23 cellular contexts compared by ENCODE assay signal in genomic region chr2:102315850-102316370, GRCh38. TPM values are rescaled to one million over a fixed set of nuclear protein-coding genes. Genes with fewer than 3 reads are reported as not detected.
DNase-seq lines count a peak whose midpoint lies in the region; ATAC-seq, FAIRE-seq and TF ChIP-seq lines count a peak whose summit lies in the region.
"Had no signal": no experiment of that assay in that cellular context is flagged by ENCODE, and none has a peak within 500 bp of the region (broad histone marks: within the 10 kb centered on the region; RNA-seq: fewer than 3 reads in every experiment).

No MANE protein-coding gene starts in this region.

- H3K4me3 ChIP-seq in K562 (no peak overlapping the region), neutrophil (ENCODE audit: low read depth in 1 of 2, low read length in 1 of 2) (peak overlapping the region in 1 of 2 experiments; percentile 31)
- H3K4me3 ChIP-seq: A549, GM23338 had no signal

- H3K36me3 ChIP-seq in K562 (ENCODE audit: control insufficient read depth, insufficient read depth, low read length): no peaks in the 10 kb centered on the region
- H3K36me3 ChIP-seq in neutrophil: no peaks in the 10 kb centered on the region

- H3K9me3 ChIP-seq in K562 (replicated peaks; ENCODE audit: control insufficient read depth, insufficient read depth, low read depth, low read length): no peaks in the 10 kb centered on the region
- H3K9me3 ChIP-seq in neutrophil: no peaks in the 10 kb centered on the region
- H3K9me3 ChIP-seq: A549, Caco-2 had no signal

- H3K27me3 ChIP-seq in K562 (ENCODE audit: control insufficient read depth in 2 of 2, insufficient read depth in 2 of 2, low read length in 2 of 2) (peaks cover 0 to 8% of the 10 kb centered on the region in 2 experiments; a peak in 1 of 5 replicates), neutrophil (no peaks in the 10 kb centered on the region)

- no peaks in the 10 kb centered on the region for H3K79me2 ChIP-seq in K562 (ENCODE audit: control insufficient read depth, insufficient read depth, low read length)

- in situ Hi-C loops in K562 (cut with MboI): no loop called here

- intact Hi-C loops in K562 (cut with micrococcal nuclease): no loop called here
- intact Hi-C loops in sciatic nerve (cut with DNase I): no loop called here

- no peak overlapping the region for H3K27ac ChIP-seq in K562 (ENCODE audit: extremely low read depth, low read depth, low read length)
- H3K27ac ChIP-seq in epithelial cell of prostate: peak overlapping the region; percentile 13
- peak overlapping the region; percentile 61 for H3K27ac ChIP-seq in neutrophil
- H3K27ac ChIP-seq: 22Rv1, A549, C4-2B had no signal

- no peak for FAIRE-seq in K562 (lab: Jason Lieb, UNC)
- FAIRE-seq: A549, D721Med, G401.6, GM12891, GM19239, H54, HepG2 had no signal

- CTCF ChIA-PET in K562 (lab: Yijun Ruan, JAX; ENCODE audit: low intra/inter-chr PET ratio): no interaction called here

- ATAC-seq in K562 (no peak), sciatic nerve (no peak)
- ATAC-seq: A549, GM23338, HepG2 had no signal

- DNase-seq in activated naive CD4-positive, alpha-beta T cell treated with anti-CD3 and anti-CD28 coated beads, Interleukin-2, amount 50 U/mL, for 16 hours: no peak
- DNase-seq in K562 (ENCODE audit: extremely low read depth in 1 of 4, low spot score in 3 of 4) (no peak), epithelial cell of prostate (ENCODE audit: low read depth, low spot score) (no peak), GM20000 (ENCODE audit: low spot score) (no peak), sciatic nerve (ENCODE audit: low spot score) (no peak), kidney glomerular epithelial cell (lab: John Stamatoyannopoulos, UW) (no peak)
- DNase-seq: AML-193; Caco-2; CD4-positive, alpha-beta T cell; HCEC 1CT had no signal

- H2AFZ ChIP-seq in K562 (ENCODE audit: low read depth, low read length): no peak overlapping the region
- H2AFZ ChIP-seq: GM23338 had no signal

- H3K9ac ChIP-seq in K562 (ENCODE audit: insufficient read depth in 1 of 2, low read depth in 2 of 2, low read length in 2 of 2): no peak overlapping the region

- POLR2A ChIA-PET in K562 (lab: Yijun Ruan, JAX): no interaction called here

- H4K20me1 ChIP-seq in K562 (replicated peaks; ENCODE audit: control insufficient read depth, insufficient read depth, low read length): no peaks in the 10 kb centered on the region

- no peak overlapping the region for H3K4me3 Mint-ChIP-seq in activated naive CD4-positive, alpha-beta T cell treated with anti-CD3 and anti-CD28 coated beads, Interleukin-2, amount 50 U/mL, for 24 hours
- H3K4me3 Mint-ChIP-seq: CD4-positive, alpha-beta T cell; GM23338 had no signal

- no TSS peak for BruUV-seq in K562 (replicated peaks; lab: Mats Ljungman, UMichigan)

- H3K4me1 ChIP-seq in K562 (replicated peaks in 1 of 2; ENCODE audit: control insufficient read depth in 2 of 2, insufficient read depth in 2 of 2, low read length in 2 of 2) (peaks cover 0 to 6% of the 10 kb centered on the region in 2 experiments; a peak in 3 of 5 replicates), neutrophil (ENCODE audit: control insufficient read depth in 1 of 2, insufficient read depth in 1 of 2, low read depth in 1 of 2, low read length in 1 of 2) (peaks cover 43 to 44% of the 10 kb centered on the region in 2 experiments)
- H3K4me1 ChIP-seq: A549, Caco-2 had no signal

- H3K27me3 Mint-ChIP-seq in activated naive CD4-positive, alpha-beta T cell treated with anti-CD3 and anti-CD28 coated beads, Interleukin-2, amount 50 U/mL, for 24 hours: no peaks in the 10 kb centered on the region
- H3K27me3 Mint-ChIP-seq: CD4-positive, alpha-beta T cell had no signal

- no peaks in the 10 kb centered on the region for H3K9me3 Mint-ChIP-seq in activated naive CD4-positive, alpha-beta T cell treated with anti-CD3 and anti-CD28 coated beads, Interleukin-2, amount 50 U/mL, for 24 hours
- H3K9me3 Mint-ChIP-seq: CD4-positive, alpha-beta T cell had no signal

- no peak overlapping the region for H3K4me2 ChIP-seq in K562 (ENCODE audit: insufficient read depth, low read length)
- H3K4me2 ChIP-seq: A549, GM23338 had no signal

- 0% methylated on average over 3 of the region's 3 CpGs for WGBS in K562 (ENCODE audit: insufficient coverage, low coverage, missing lambda C conversion rate)

- H3K36me3 Mint-ChIP-seq in activated naive CD4-positive, alpha-beta T cell treated with anti-CD3 and anti-CD28 coated beads, Interleukin-2, amount 50 U/mL, for 24 hours: no peaks in the 10 kb centered on the region

- TF ChIP-seq EP300 in K562 (IDR thresholded peaks at IDR 0.05; ENCODE audit: low read length): no peak

- TF ChIP-seq CTCF in K562 (IDR thresholded peaks at IDR 0.05 in 2 of 3, conservative IDR thresholded peaks at IDR 0.05 in 1 of 3; ENCODE audit: insufficient read depth in 2 of 3, low read depth in 1 of 3, low read length in 3 of 3) (no peak), neutrophil (IDR thresholded peaks at IDR 0.05) (no peak), GM20000 (IDR thresholded peaks at IDR 0.05; ENCODE audit: extremely low read depth, missing control alignments) (no peak)

- no peak for TF ChIP-seq POLR2A in K562 (conservative IDR thresholded peaks at IDR 0.05)

- H3K4me1 Mint-ChIP-seq in activated naive CD4-positive, alpha-beta T cell treated with anti-CD3 and anti-CD28 coated beads, Interleukin-2, amount 50 U/mL, for 24 hours: no peaks in the 10 kb centered on the region
- H3K4me1 Mint-ChIP-seq: GM23338 had no signal

- no peaks in the 10 kb centered on the region for H3K9me1 ChIP-seq in K562 (ENCODE audit: control insufficient read depth, insufficient read depth, low read length)

- H3K27ac Mint-ChIP-seq in activated naive CD4-positive, alpha-beta T cell treated with anti-CD3 and anti-CD28 coated beads, Interleukin-2, amount 50 U/mL, for 24 hours: peak overlapping the region; percentile 52
- H3K27ac Mint-ChIP-seq: CD4-positive, alpha-beta T cell; GM23338 had no signal

- TF ChIP-seq RAD21 in K562 (CRISPR knock-in tag; conservative IDR thresholded peaks at IDR 0.05 in 1 of 2, IDR thresholded peaks at IDR 0.05 in 1 of 2): no peak

TF ChIP-seq in K562, 482 proteins besides CTCF, POLR2A, EP300 and RAD21:
- TF ChIP-seq CBFA2T3 (IDR thresholded peaks at IDR 0.05): 0 out of 2 replicates have a peak, but pooled peaks have one; percentile 23
- 0 out of 4 replicates have a peak, but pooled peaks of 1 of the 2 experiments have one; percentile 12 for TF ChIP-seq RCOR1 (IDR thresholded peaks at IDR 0.05; ENCODE audit: borderline replicate concordance in 1 of 2, low read depth in 2 of 2, low read length in 2 of 2)
- no peak for TF ChIP-seq EP400 (IDR thresholded peaks at IDR 0.05)
- no peak for TF ChIP-seq KAT2B (IDR thresholded peaks at IDR 0.05; ENCODE audit: low read depth, low read length)
- TF ChIP-seq E2F4 (CRISPR knock-in tag; IDR thresholded peaks at IDR 0.05; ENCODE audit: low read depth): no peak
- TF ChIP-seq KDM1A (IDR thresholded peaks at IDR 0.05): peak in 1 of 2 experiments; percentile 17; a peak in 1 of 4 replicates

RNA-seq across cellular contexts. Expression of gene IL1RL1, which starts 4.5 kb away (rescaled TPM):
- 0.18 TPM in 1 of 2 replicates, not detected in the other for total RNA-seq in K562 (2011; cell fraction: chromatin; rRNA removed; ENCODE audit: low replicate concordance)
- total RNA-seq in K562 (2011; cell fraction: nucleolus; rRNA removed): not detected in 2 replicates
- not detected in 2 replicates for total RNA-seq in K562 (2011; cell fraction: nucleoplasm; rRNA removed)
- total RNA-seq in K562 (2014; rRNA removed) (0.45 and 0.59 TPM in 2 replicates), K562 (2014; rRNA removed; fragmentation: Illumina TruSeq; extraction: Trizol) (0.73 and 1.0 TPM in 2 replicates), K562 (2015; rRNA removed; fragmentation: Illumina TruSeq; extraction: Trizol) (2.6 and 3.3 TPM in 2 replicates), K562 (2021) (0.44 and 1.0 TPM in 2 replicates), sciatic nerve (3.8 TPM)
- polyA plus RNA-seq in K562 (2011; rRNA removed) (0.05 and 0.06 TPM in 2 replicates), K562 (2014; fragmentation: Illumina TruSeq; extraction: Trizol) (0.72 and 1.2 TPM in 2 replicates), K562 (2014; fragmentation: Nextera tagmentation; extraction: Ambion mirVana) (under 1 TPM; 0.42 to 0.59 TPM), K562 (2014; rRNA removed) (0.66 and 0.81 TPM in 2 replicates)
- polyA plus RNA-seq in K562 (2011; cell fraction: cytosol; rRNA removed): 0.03 TPM in 1 of 2 replicates, not detected in the other
- 0.27 TPM in 1 of 2 replicates, not detected in the other for polyA plus RNA-seq in K562 (2011; cell fraction: nucleus; rRNA removed)
- 4.3 and 5.8 TPM in 2 replicates for polyA plus RNA-seq in K562 (2012)
- polyA minus RNA-seq in K562 (2011; rRNA and poly(A)+ RNA removed): 0.18 TPM in 1 of 2 replicates, not detected in the other
- not detected in 2 replicates for polyA minus RNA-seq in K562 (2011; cell fraction: cytosol; rRNA and poly(A)+ RNA removed)
- polyA minus RNA-seq in K562 (2011; cell fraction: nucleus; rRNA and poly(A)+ RNA removed): 0.13 TPM in 1 of 2 replicates, not detected in the other
- total RNA-seq: Caco-2; CD4-positive, alpha-beta T cell; GM23338 had no signal
- polyA plus RNA-seq: BJ, GM23338 had no signal

RNA-seq across cellular contexts. Expression of gene IL18R1, which starts 39.7 kb away (rescaled TPM):
- 1.0 and 3.2 TPM in 2 replicates for total RNA-seq in K562 (2011; cell fraction: chromatin; rRNA removed; ENCODE audit: low replicate concordance)
- total RNA-seq in K562 (2011; cell fraction: nucleolus; rRNA removed): 0.39 and 0.83 TPM in 2 replicates
- total RNA-seq in K562 (2011; cell fraction: nucleoplasm; rRNA removed): 0.73 and 1.4 TPM in 2 replicates
- total RNA-seq in K562 (2014; rRNA removed) (1.6 and 3.3 TPM in 2 replicates), K562 (2014; rRNA removed; fragmentation: Illumina TruSeq; extraction: Trizol) (4.8 TPM in 2 replicates), K562 (2015; rRNA removed; fragmentation: Illumina TruSeq; extraction: Trizol) (8.8 and 10.0 TPM in 2 replicates), K562 (2021) (2.5 and 4.5 TPM in 2 replicates), sciatic nerve (4.9 TPM)
- polyA plus RNA-seq in K562 (2011; rRNA removed) (1.1 and 1.9 TPM in 2 replicates), K562 (2014; fragmentation: Illumina TruSeq; extraction: Trizol) (2.8 and 3.5 TPM in 2 replicates), K562 (2014; fragmentation: Nextera tagmentation; extraction: Ambion mirVana) (under 1 TPM; 0.55 to 0.81 TPM), K562 (2014; rRNA removed) (2.9 and 3.7 TPM in 2 replicates)
- 0.16 and 0.60 TPM in 2 replicates for polyA plus RNA-seq in K562 (2011; cell fraction: cytosol; rRNA removed)
- 1.2 and 2.1 TPM in 2 replicates for polyA plus RNA-seq in K562 (2011; cell fraction: nucleus; rRNA removed)
- 3.5 and 8.5 TPM in 2 replicates for polyA plus RNA-seq in K562 (2012)
- 1.5 TPM in 2 replicates for polyA minus RNA-seq in K562 (2011; rRNA and poly(A)+ RNA removed)
- polyA minus RNA-seq in K562 (2011; cell fraction: cytosol; rRNA and poly(A)+ RNA removed): 0.19 TPM in 1 of 2 replicates, not detected in the other
- 1.5 and 2.2 TPM in 2 replicates for polyA minus RNA-seq in K562 (2011; cell fraction: nucleus; rRNA and poly(A)+ RNA removed)
- total RNA-seq: Caco-2 had no signal
- polyA plus RNA-seq: BJ had no signal
